In genomic region chr16:30114833-30115232, GRCh38 we compare ENCODE assay signal across 7 cellular contexts. TPM values are rescaled to one million over a fixed set of nuclear protein-coding genes. Genes with fewer than 3 reads are reported as not detected.
DNase-seq lines count a peak whose midpoint lies in the region; ATAC-seq and TF ChIP-seq lines count a peak whose summit lies in the region.
"Not testable (repeated sequence)": the region's sequence is repeated elsewhere in the genome, so short reads cannot be mapped to it uniquely, and the experiment has no call there.
"Had no signal": no experiment of that assay in that cellular context is flagged by ENCODE, and none has a peak within 500 bp of the region (broad histone marks: within the 10 kb centered on the region; RNA-seq: fewer than 3 reads in every experiment).

No MANE protein-coding gene starts in this region.

- not testable (repeated sequence) for DNase-seq in CD8-positive, alpha-beta memory T cell; Peyer's patch; activated CD4-positive, alpha-beta memory T cell treated with anti-CD3 and anti-CD28 coated beads, Interleukin-2, amount 10 ng/mL, durations not matched to agents 7 days and 5 days; epithelial cell of prostate (ENCODE audit: low read depth, low spot score); naive thymus-derived CD4-positive, alpha-beta T cell; upper lobe of left lung

- not testable (repeated sequence) for H3K27me3 Mint-ChIP-seq in CD8-positive, alpha-beta memory T cell; activated CD4-positive, alpha-beta memory T cell treated with anti-CD3 and anti-CD28 coated beads, Interleukin-2, amount 10 ng/mL, durations not matched to agents 7 days and 5 days; naive thymus-derived CD4-positive, alpha-beta T cell

- CTCF ChIA-PET in CD8-positive, alpha-beta memory T cell (lab: Charles Lee): interaction anchor here (0.7 to 2.0 kb wide), 3 partner anchors 9 to 40 kb away, joined by 3 to 4 read pairs (median 3); no protein-coding TSS in a partner anchor
- CTCF ChIA-PET in activated CD4-positive, alpha-beta memory T cell treated with anti-CD3 and anti-CD28 coated beads, Interleukin-2, amount 10 ng/mL, durations not matched to agents 7 days and 5 days (lab: Charles Lee): interaction anchor here (1.0 to 1.4 kb wide), 2 partner anchors 22 to 28 kb away, joined by 3 to 6 read pairs; no protein-coding TSS in a partner anchor
- CTCF ChIA-PET in naive thymus-derived CD4-positive, alpha-beta T cell (lab: Charles Lee): interaction anchor here (0.6 to 1.6 kb wide), 2 partner anchors 23 to 67 kb away, joined by 3 read pairs; no protein-coding TSS in a partner anchor

- not testable (repeated sequence) for ATAC-seq in naive thymus-derived CD4-positive, alpha-beta T cell; upper lobe of left lung (ENCODE audit: low FRiP score in 2 of 2)

- H3K4me1 Mint-ChIP-seq in CD8-positive, alpha-beta memory T cell: peaks cover 12 to 28% (median 14%) of the 10 kb centered on the region in 3 donors
- H3K4me1 Mint-ChIP-seq in activated CD4-positive, alpha-beta memory T cell treated with anti-CD3 and anti-CD28 coated beads, Interleukin-2, amount 10 ng/mL, durations not matched to agents 7 days and 5 days: peaks cover 22% of the 10 kb centered on the region
- H3K4me1 Mint-ChIP-seq in naive thymus-derived CD4-positive, alpha-beta T cell: peaks cover 11 to 21% (median 18%) of the 10 kb centered on the region in 7 donors

- TF ChIP-seq EP300 in upper lobe of left lung (IDR thresholded peaks at IDR 0.05): not testable (repeated sequence)

- not testable (repeated sequence) for H3K27me3 ChIP-seq in CD8-positive, alpha-beta memory T cell (ENCODE audit: insufficient read depth, low read length, poor library complexity, severe bottlenecking); Peyer's patch; naive thymus-derived CD4-positive, alpha-beta T cell (ENCODE audit: control insufficient read depth in 2 of 2, insufficient read depth in 2 of 2, low read length in 2 of 2); upper lobe of left lung

- H3K4me3 ChIP-seq in CD8-positive, alpha-beta memory T cell (ENCODE audit: low read length); Peyer's patch; naive thymus-derived CD4-positive, alpha-beta T cell (ENCODE audit: low read length); upper lobe of left lung: not testable (repeated sequence)

- not testable (repeated sequence) for H3K9me3 ChIP-seq in CD8-positive, alpha-beta memory T cell (ENCODE audit: low read length); Peyer's patch; naive thymus-derived CD4-positive, alpha-beta T cell (ENCODE audit: control insufficient read depth in 2 of 3, low read length in 3 of 3); upper lobe of left lung

- intact Hi-C loops in naive thymus-derived CD4-positive, alpha-beta T cell (cut with micrococcal nuclease): not testable (repeated sequence)

- peak overlapping the region in 3 of 7 donors; percentile 45 to 76 (median 49) for H3K4me3 Mint-ChIP-seq in CD8-positive, alpha-beta memory T cell
- not testable (repeated sequence) for H3K4me3 Mint-ChIP-seq in activated CD4-positive, alpha-beta memory T cell treated with anti-CD3 and anti-CD28 coated beads, Interleukin-2, amount 10 ng/mL, durations not matched to agents 7 days and 5 days
- H3K4me3 Mint-ChIP-seq in naive thymus-derived CD4-positive, alpha-beta T cell: peak overlapping the region in 4 of 10 donors; percentile 11 to 56 (median 28)

- H3K4me1 ChIP-seq in CD8-positive, alpha-beta memory T cell (ENCODE audit: insufficient read depth, low read length): peaks cover 19% of the 10 kb centered on the region
- H3K4me1 ChIP-seq in Peyer's patch: peaks cover 0 to 64% (median 13%) of the 10 kb centered on the region in 4 donors
- not testable (repeated sequence) for H3K4me1 ChIP-seq in naive thymus-derived CD4-positive, alpha-beta T cell (ENCODE audit: control insufficient read depth in 2 of 2, insufficient read depth in 2 of 2, low read length in 2 of 2)
- peaks cover 9 to 34% (median 15%) of the 10 kb centered on the region in 4 donors for H3K4me1 ChIP-seq in upper lobe of left lung

- peak overlapping the region in 7 of 8 donors; percentile 54 to 94 (median 84) for H3K27ac Mint-ChIP-seq in CD8-positive, alpha-beta memory T cell
- H3K27ac Mint-ChIP-seq in activated CD4-positive, alpha-beta memory T cell treated with anti-CD3 and anti-CD28 coated beads, Interleukin-2, amount 10 ng/mL, durations not matched to agents 7 days and 5 days: peak overlapping the region; percentile 68
- H3K27ac Mint-ChIP-seq in naive thymus-derived CD4-positive, alpha-beta T cell: peak overlapping the region in 5 of 9 donors; percentile 28 to 78 (median 41)

- TF ChIP-seq POLR2A in Peyer's patch (IDR thresholded peaks at IDR 0.05); upper lobe of left lung (IDR thresholded peaks at IDR 0.05): not testable (repeated sequence)

- not testable (repeated sequence) for H3K27ac ChIP-seq in CD8-positive, alpha-beta memory T cell (ENCODE audit: low read depth, low read length); naive thymus-derived CD4-positive, alpha-beta T cell (ENCODE audit: low read depth, low read length)
- H3K27ac ChIP-seq in Peyer's patch (peak overlapping the region; percentile 59 to 90 (median 70)), epithelial cell of prostate (peak overlapping the region; percentile 52), upper lobe of left lung (peak overlapping the region in 3 of 4 donors; percentile 30 to 67 (median 66))

- WGBS in upper lobe of left lung, 2 donors: 87 to 92% methylated on average over 7 of the region's 7 CpGs

- not testable (repeated sequence) for TF ChIP-seq CTCF in Peyer's patch (IDR thresholded peaks at IDR 0.05); upper lobe of left lung (IDR thresholded peaks at IDR 0.05)

- POLR2A ChIA-PET in CD8-positive, alpha-beta memory T cell (lab: Charles Lee): interaction anchor here (0.7 to 1.2 kb wide), 3 partner anchors 11 to 280 kb away, joined by 3 to 5 read pairs (median 4); partner anchors contain the start of gene YPEL3
- POLR2A ChIA-PET in activated CD4-positive, alpha-beta memory T cell treated with anti-CD3 and anti-CD28 coated beads, Interleukin-2, amount 10 ng/mL, durations not matched to agents 7 days and 5 days (lab: Charles Lee): interaction anchor here (0.6 to 5.8 kb wide), 5 partner anchors 9 to 72 kb away, joined by 3 to 32 read pairs (median 21); partner anchors contain the start of genes CORO1A and MAPK3
- POLR2A ChIA-PET in naive thymus-derived CD4-positive, alpha-beta T cell (lab: Charles Lee): interaction anchor here (0.5 to 12.0 kb wide), 5 partner anchors 21 to 72 kb away, joined by 3 to 116 read pairs (median 3); partner anchors contain the start of genes CORO1A and TBX6

- not testable (repeated sequence) for H3K9me3 Mint-ChIP-seq in CD8-positive, alpha-beta memory T cell; activated CD4-positive, alpha-beta memory T cell treated with anti-CD3 and anti-CD28 coated beads, Interleukin-2, amount 10 ng/mL, durations not matched to agents 7 days and 5 days; naive thymus-derived CD4-positive, alpha-beta T cell

- H3K36me3 Mint-ChIP-seq in CD8-positive, alpha-beta memory T cell: peaks cover 4 to 60% (median 7%) of the 10 kb centered on the region in 3 donors
- H3K36me3 Mint-ChIP-seq in activated CD4-positive, alpha-beta memory T cell treated with anti-CD3 and anti-CD28 coated beads, Interleukin-2, amount 10 ng/mL, durations not matched to agents 7 days and 5 days (ENCODE audit: low read depth): peaks cover 40% of the 10 kb centered on the region
- H3K36me3 Mint-ChIP-seq in naive thymus-derived CD4-positive, alpha-beta T cell: peaks cover 0 to 24% (median 10%) of the 10 kb centered on the region in 5 donors

- H3K36me3 ChIP-seq in CD8-positive, alpha-beta memory T cell (ENCODE audit: insufficient read depth, low read length): not testable (repeated sequence)
- H3K36me3 ChIP-seq in Peyer's patch (peaks cover 0 to 76% (median 0%) of the 10 kb centered on the region in 3 donors), upper lobe of left lung (peaks cover 10 to 97% (median 64%) of the 10 kb centered on the region in 4 donors)
- H3K36me3 ChIP-seq in naive thymus-derived CD4-positive, alpha-beta T cell (ENCODE audit: control insufficient read depth in 2 of 3, insufficient read depth in 3 of 3, low read length in 3 of 3): peaks cover 0 to 67% (median 9%) of the 10 kb centered on the region in 3 experiments

RNA-seq across cellular contexts. Expression of gene GDPD3, which starts 1.5 kb away (rescaled TPM):
- 1 to 10 TPM; 4.7 to 5.3 TPM for total RNA-seq in CD8-positive, alpha-beta memory T cell
- polyA plus RNA-seq in CD8-positive, alpha-beta memory T cell: not detected
- total RNA-seq in Peyer's patch: 10 to 100 TPM in 3 of 4 donors, 1 to 10 TPM in 1; 9.1 to 25.6 (median 14.6) TPM
- total RNA-seq in activated CD4-positive, alpha-beta memory T cell treated with anti-CD3 and anti-CD28 coated beads, Interleukin-2, amount 10 ng/mL, durations not matched to agents 7 days and 5 days: 10 to 100 TPM; 11.5 to 12.3 TPM
- total RNA-seq in naive thymus-derived CD4-positive, alpha-beta T cell: 10 to 100 TPM in 4 of 5 experiments, 1 to 10 TPM in 1; 7.9 to 39.3 (median 12.3) TPM
- polyA plus RNA-seq in naive thymus-derived CD4-positive, alpha-beta T cell: not detected
- 10 to 100 TPM in 2 of 6 donors, 1 to 10 TPM in 4; 1.1 to 17.8 (median 5.4) TPM for total RNA-seq in upper lobe of left lung

RNA-seq across cellular contexts. Expression of gene MAPK3, which starts 8.2 kb away (rescaled TPM):
- total RNA-seq in CD8-positive, alpha-beta memory T cell: 10 to 100 TPM; 38.3 to 43.0 TPM
- 7.0 TPM for polyA plus RNA-seq in CD8-positive, alpha-beta memory T cell
- total RNA-seq in Peyer's patch (100 to 1,000 TPM; 131 to 249 (median 191) TPM), upper lobe of left lung (100 to 1,000 TPM in 2 of 6 donors, 10 to 100 TPM in 4; 48.9 to 120 (median 76.0) TPM)
- 100 to 1,000 TPM; 108 to 111 TPM for total RNA-seq in activated CD4-positive, alpha-beta memory T cell treated with anti-CD3 and anti-CD28 coated beads, Interleukin-2, amount 10 ng/mL, durations not matched to agents 7 days and 5 days
- 10 to 100 TPM; 50.5 to 82.2 (median 64.3) TPM for total RNA-seq in naive thymus-derived CD4-positive, alpha-beta T cell
- 1 to 10 TPM; 7.5 to 8.3 TPM for polyA plus RNA-seq in naive thymus-derived CD4-positive, alpha-beta T cell

RNA-seq across cellular contexts. Expression of gene YPEL3, which starts 18.8 kb away (rescaled TPM):
- total RNA-seq in CD8-positive, alpha-beta memory T cell: 10 to 100 TPM; 32.6 to 36.1 TPM
- 326 TPM for polyA plus RNA-seq in CD8-positive, alpha-beta memory T cell
- total RNA-seq in Peyer's patch: 100 to 1,000 TPM in 2 of 4 donors, 10 to 100 TPM in 2; 85.8 to 144 (median 113) TPM
- total RNA-seq in activated CD4-positive, alpha-beta memory T cell treated with anti-CD3 and anti-CD28 coated beads, Interleukin-2, amount 10 ng/mL, durations not matched to agents 7 days and 5 days: 100 to 1,000 TPM in 1 of 2 experiments, 10 to 100 TPM in 1; 99.4 to 106 TPM
- total RNA-seq in naive thymus-derived CD4-positive, alpha-beta T cell: 100 to 1,000 TPM in 3 of 5 experiments, 10 to 100 TPM in 2; 50.5 to 260 (median 130) TPM
- 100 to 1,000 TPM; 242 to 308 TPM for polyA plus RNA-seq in naive thymus-derived CD4-positive, alpha-beta T cell
- total RNA-seq in upper lobe of left lung: 100 to 1,000 TPM in 4 of 6 donors, 10 to 100 TPM in 2; 81.5 to 228 (median 116) TPM

RNA-seq across cellular contexts. Expression of gene TBX6, which starts 23.1 kb away (rescaled TPM):
- total RNA-seq in CD8-positive, alpha-beta memory T cell: under 1 TPM; 0.71 to 0.83 TPM
- not detected for polyA plus RNA-seq in CD8-positive, alpha-beta memory T cell
- total RNA-seq in Peyer's patch: 1 to 10 TPM in 3 of 4 donors, under 1 TPM in 1; 0.53 to 3.4 (median 2.2) TPM
- 1 to 10 TPM; 1.9 to 2.5 TPM for total RNA-seq in activated CD4-positive, alpha-beta memory T cell treated with anti-CD3 and anti-CD28 coated beads, Interleukin-2, amount 10 ng/mL, durations not matched to agents 7 days and 5 days
- 1 to 10 TPM; 1.5 to 3.3 (median 1.6) TPM for total RNA-seq in naive thymus-derived CD4-positive, alpha-beta T cell
- polyA plus RNA-seq in naive thymus-derived CD4-positive, alpha-beta T cell: under 1 TPM in 1 of 2 donors, not detected in 1; 0.38 TPM
- 1 to 10 TPM in 5 of 6 donors, under 1 TPM in 1; 0.69 to 9.4 (median 1.4) TPM for total RNA-seq in upper lobe of left lung
- total RNA-seq: IMR-90 had no signal

RNA-seq across cellular contexts. Expression of gene PPP4C, which starts 39.0 kb away (rescaled TPM):
- total RNA-seq in CD8-positive, alpha-beta memory T cell: 100 to 1,000 TPM; 137 to 149 TPM
- polyA plus RNA-seq in CD8-positive, alpha-beta memory T cell: 201 TPM
- total RNA-seq in Peyer's patch: 10 to 100 TPM; 43.7 to 79.4 (median 56.6) TPM
- total RNA-seq in activated CD4-positive, alpha-beta memory T cell treated with anti-CD3 and anti-CD28 coated beads, Interleukin-2, amount 10 ng/mL, durations not matched to agents 7 days and 5 days: 100 to 1,000 TPM; 146 to 147 TPM
- total RNA-seq in naive thymus-derived CD4-positive, alpha-beta T cell: 100 to 1,000 TPM in 2 of 5 experiments, 10 to 100 TPM in 3; 68.4 to 143 (median 86.0) TPM
- 100 to 1,000 TPM; 176 TPM for polyA plus RNA-seq in naive thymus-derived CD4-positive, alpha-beta T cell
- 10 to 100 TPM; 44.4 to 99.4 (median 80.0) TPM for total RNA-seq in upper lobe of left lung
